In the genomic region with DNA sequence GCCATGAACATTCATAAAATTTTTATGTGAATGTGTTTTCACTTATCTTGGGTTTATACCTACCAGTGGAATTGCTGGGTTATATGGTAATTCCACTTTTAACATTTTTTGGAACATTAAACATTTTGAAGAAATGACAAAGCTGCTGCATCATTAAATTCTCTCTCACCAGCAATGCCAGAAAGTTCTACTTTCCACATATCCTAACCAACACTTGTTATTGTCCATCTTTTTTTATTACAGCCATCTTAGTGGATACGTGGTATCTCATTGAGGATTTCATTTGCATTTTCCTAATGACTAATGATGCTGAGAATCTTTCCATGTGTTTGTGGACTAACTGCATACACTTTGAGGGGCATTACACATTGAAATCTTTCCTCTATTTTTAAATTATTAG, we compare ENCODE assay signal across 39 cellular contexts.
"Had no signal": no experiment of that assay in that cellular context is flagged by ENCODE, and none has a peak within 500 bp of the region (broad histone marks: within the 10 kb centered on the region; RNA-seq: fewer than 3 reads in every experiment).

No MANE protein-coding gene starts in this region.

- H3K27me3 ChIP-seq: adrenal gland, ascending aorta, body of pancreas, brain microvascular endothelial cell, breast epithelium, cardiac muscle cell had no signal

- DNase-seq: activated effector memory CD4-positive, alpha-beta T cell treated with anti-CD3 and anti-CD28 coated beads, Interleukin-2, amount 50 U/mL, for 16 hours; activated effector memory CD4-positive, alpha-beta T cell treated with Interleukin-2 at 50 U/mL for 16 hours; activated gamma-delta T cell; activated gamma-delta T cell treated with Interleukin-2 at 50 U/mL for 16 hours; activated naive CD4-positive, alpha-beta T cell; activated naive CD4-positive, alpha-beta T cell treated with anti-CD3 and anti-CD28 coated beads for 36 hours; activated naive CD4-positive, alpha-beta T cell treated with anti-CD3 and anti-CD28 coated beads, Interleukin-2, amount 10 ng/mL, durations not matched to agents 7 days and 5 days; activated naive CD4-positive, alpha-beta T cell treated with anti-CD3 and anti-CD28 coated beads, Interleukin-2, amount 50 U/mL, for 16 hours; activated naive CD4-positive, alpha-beta T cell treated with Interleukin-2 at 50 U/mL for 16 hours; activated naive CD8-positive, alpha-beta T cell treated with anti-CD3 and anti-CD28 coated beads for 36 hours; activated naive CD8-positive, alpha-beta T cell treated with anti-CD3 and anti-CD28 coated beads, Interleukin-2, amount 10 ng/mL, durations not matched to agents 7 days and 5 days; activated naive CD8-positive, alpha-beta T cell treated with anti-CD3 and anti-CD28 coated beads, Interleukin-2, amount 50 U/mL, for 24 hours; activated T-cell treated with anti-CD3 and anti-CD28 coated beads for 4 hours; activated T-cell treated with anti-CD3 and anti-CD28 coated beads, Interleukin-2, amount 50 U/mL, for 1 hour; activated T-cell treated with anti-CD3 and anti-CD28 coated beads, Interleukin-2, amount 50 U/mL, for 24 hours; activated T-cell treated with anti-CD3 and anti-CD28 coated beads, Interleukin-2, amount 50 U/mL, for 4 hours; activated T-cell treated with anti-CD3 and anti-CD28 coated beads, Interleukin-2, amount 50 U/mL, for 48 hours; activated T-cell treated with anti-CD3 and anti-CD28 coated beads, Interleukin-2, amount 50 U/mL, for 72 hours; adrenal gland; amniotic stem cell; amygdala; anterior cingulate cortex; aorta; body of pancreas; brain microvascular endothelial cell; caudate nucleus; central memory CD4-positive, alpha-beta T cell; cerebellar nuclear complex had no signal

- H3K4me3 ChIP-seq: adrenal gland, ascending aorta, body of pancreas, breast epithelium, cardiac muscle cell had no signal

- H3K27me3 Mint-ChIP-seq: activated naive CD4-positive, alpha-beta T cell treated with anti-CD3 and anti-CD28 coated beads, Interleukin-2, amount 10 ng/mL, durations not matched to agents 7 days and 5 days; activated naive CD4-positive, alpha-beta T cell treated with anti-CD3 and anti-CD28 coated beads, Interleukin-2, amount 50 U/mL, for 24 hours; activated naive CD8-positive, alpha-beta T cell; activated naive CD8-positive, alpha-beta T cell treated with anti-CD3 and anti-CD28 coated beads for 36 hours; activated naive CD8-positive, alpha-beta T cell treated with anti-CD3 and anti-CD28 coated beads, Interleukin-2, amount 10 ng/mL, durations not matched to agents 7 days and 5 days; activated naive CD8-positive, alpha-beta T cell treated with anti-CD3 and anti-CD28 coated beads, Interleukin-2, amount 50 U/mL, for 24 hours; activated T-cell treated with anti-CD3 and anti-CD28 coated beads, Interleukin-2, amount 50 U/mL, for 24 hours; activated T-helper 17 cell treated with anti-CD3 and anti-CD28 coated beads, Interleukin-2, amount 50 U/mL, for 72 hours; brain; central memory CD8-positive, alpha-beta T cell had no signal

- H3K4me3 Mint-ChIP-seq: activated naive CD4-positive, alpha-beta T cell treated with anti-CD3 and anti-CD28 coated beads for 36 hours; activated naive CD4-positive, alpha-beta T cell treated with anti-CD3 and anti-CD28 coated beads, Interleukin-2, amount 10 ng/mL, durations not matched to agents 7 days and 5 days; activated naive CD4-positive, alpha-beta T cell treated with anti-CD3 and anti-CD28 coated beads, Interleukin-2, amount 50 U/mL, for 24 hours; activated naive CD8-positive, alpha-beta T cell; activated naive CD8-positive, alpha-beta T cell treated with anti-CD3 and anti-CD28 coated beads for 36 hours; activated naive CD8-positive, alpha-beta T cell treated with anti-CD3 and anti-CD28 coated beads, Interleukin-2, amount 10 ng/mL, durations not matched to agents 7 days and 5 days; activated naive CD8-positive, alpha-beta T cell treated with anti-CD3 and anti-CD28 coated beads, Interleukin-2, amount 50 U/mL, for 24 hours; activated T-cell treated with anti-CD3 and anti-CD28 coated beads, Interleukin-2, amount 50 U/mL, for 24 hours; activated T-cell treated with anti-CD3 and anti-CD28 coated beads, Interleukin-2, amount 50 U/mL, for 4 hours; activated T-cell treated with anti-CD3 and anti-CD28 coated beads, Interleukin-2, amount 50 U/mL, for 72 hours; activated T-helper 1 cell treated with anti-CD3 and anti-CD28 coated beads, Interleukin-12 subunit alpha, Interleukin-12 subunit beta, Interleukin-2, Interleukin-4 antibody, amounts not matched to agents 30 ng/mL and 10 ng/mL and 1 ng/mL, durations not matched to agents 14 hours and 24 hours and 36 hours; activated T-helper 17 cell treated with anti-CD3 and anti-CD28 coated beads, Interleukin-2, amount 50 U/mL, for 72 hours; brain; central memory CD8-positive, alpha-beta T cell had no signal

- H3K36me3 ChIP-seq: adrenal gland, ascending aorta, brain microvascular endothelial cell, breast epithelium, cardiac muscle cell had no signal

- H3K27ac ChIP-seq: adrenal gland, ascending aorta, body of pancreas, brain microvascular endothelial cell, cardiac muscle cell had no signal

- H3K27ac Mint-ChIP-seq: activated naive CD4-positive, alpha-beta T cell treated with anti-CD3 and anti-CD28 coated beads for 36 hours; activated naive CD4-positive, alpha-beta T cell treated with anti-CD3 and anti-CD28 coated beads, Interleukin-2, amount 10 ng/mL, durations not matched to agents 7 days and 5 days; activated naive CD4-positive, alpha-beta T cell treated with anti-CD3 and anti-CD28 coated beads, Interleukin-2, amount 50 U/mL, for 24 hours; activated naive CD4-positive, alpha-beta T cell treated with anti-CD3 and anti-CD28 coated beads, Interleukin-2, amount 50 U/mL, for 72 hours; activated naive CD8-positive, alpha-beta T cell; activated naive CD8-positive, alpha-beta T cell treated with anti-CD3 and anti-CD28 coated beads for 36 hours; activated naive CD8-positive, alpha-beta T cell treated with anti-CD3 and anti-CD28 coated beads, Interleukin-2, amount 10 ng/mL, durations not matched to agents 7 days and 5 days; activated naive CD8-positive, alpha-beta T cell treated with anti-CD3 and anti-CD28 coated beads, Interleukin-2, amount 50 U/mL, for 24 hours; activated T-cell treated with anti-CD3 and anti-CD28 coated beads, Interleukin-2, amount 50 U/mL, for 24 hours; activated T-cell treated with anti-CD3 and anti-CD28 coated beads, Interleukin-2, amount 50 U/mL, for 72 hours; activated T-helper 1 cell treated with anti-CD3 and anti-CD28 coated beads, Interleukin-12 subunit alpha, Interleukin-12 subunit beta, Interleukin-2, Interleukin-4 antibody, amounts not matched to agents 30 ng/mL and 10 ng/mL and 1 ng/mL, durations not matched to agents 14 hours and 24 hours and 36 hours; activated T-helper 17 cell treated with anti-CD3 and anti-CD28 coated beads, Interleukin-2, amount 50 U/mL, for 72 hours; activated T-helper 2 cell treated with anti-CD3 and anti-CD28 coated beads, Interferon-gamma antibody, Interleukin-2, Interleukin-4, amounts not matched to agents 10 μg/mL and 5 μg/mL and 100 μg/mL, durations not matched to agents 14 hours and 24 hours and 36 hours; brain had no signal

- ATAC-seq: activated naive CD4-positive, alpha-beta T cell treated with anti-CD3 and anti-CD28 coated beads, Interleukin-2, amount 50 U/mL, for 72 hours; activated naive CD8-positive, alpha-beta T cell treated with anti-CD3 and anti-CD28 coated beads, Interleukin-2, amount 50 U/mL, for 24 hours; activated T-cell treated with anti-CD3 and anti-CD28 coated beads, Interleukin-2, amount 50 U/mL, for 4 hours; activated T-cell treated with anti-CD3 and anti-CD28 coated beads, Interleukin-2, amount 50 U/mL, for 72 hours; activated T-helper 17 cell treated with anti-CD3 and anti-CD28 coated beads, Interleukin-2, amount 50 U/mL, for 72 hours; body of pancreas had no signal

- H3K9me3 ChIP-seq: adrenal gland, ascending aorta, body of pancreas, breast epithelium had no signal

- H3K4me1 ChIP-seq: ascending aorta had no signal
